Comparison of ENCODE assay signal across 8 cellular contexts in the genomic region with DNA sequence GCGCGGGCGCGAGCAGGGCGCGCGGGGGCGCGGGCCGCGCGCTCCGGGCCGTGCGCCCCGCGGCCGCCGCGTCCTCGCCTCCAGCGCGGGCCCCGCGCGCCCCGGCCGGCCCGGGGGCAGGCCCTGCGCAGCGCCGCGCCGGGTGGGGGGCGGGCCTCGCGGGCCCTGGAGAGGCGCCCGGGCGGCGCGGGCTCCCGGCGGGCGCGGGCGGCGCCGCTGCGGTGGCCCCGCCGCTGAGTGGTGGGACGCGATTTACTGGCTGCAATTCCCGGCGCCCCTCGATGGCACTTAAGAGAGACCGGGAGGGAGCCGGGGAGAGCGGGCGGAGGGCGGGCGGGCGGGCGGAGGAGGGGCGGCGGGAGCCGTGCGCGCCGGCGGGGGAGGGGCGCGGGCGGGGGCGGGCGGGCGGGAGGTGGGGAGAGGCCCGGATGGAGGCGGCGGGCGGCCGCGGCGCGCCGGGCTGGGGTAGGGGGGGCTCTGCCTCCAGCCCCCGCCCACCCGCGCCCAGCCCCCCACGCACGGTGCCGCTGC.
A peak's percentile ranks its signal among the peaks of the same experiment; 100 is the strongest.
DNase-seq lines count a peak whose midpoint lies in the region; ATAC-seq and TF ChIP-seq lines count a peak whose summit lies in the region.

No MANE protein-coding gene starts in this region.

- H3K27me3 ChIP-seq in ectodermal cell (ENCODE audit: control insufficient read depth, insufficient read depth, low read length, poor library complexity, severe bottlenecking) (no peaks in the 10 kb centered on the region), psoas muscle (ENCODE audit: insufficient read depth in 3 of 3, low read length in 2 of 3) (peaks cover 0 to 24% (median 17%) of the 10 kb centered on the region in 3 donors)

- H3K4me1 ChIP-seq in ectodermal cell (ENCODE audit: control insufficient read depth, insufficient read depth, low read length) = peaks cover 36% of the 10 kb centered on the region
- H3K4me1 ChIP-seq in psoas muscle = no peaks in the 10 kb centered on the region

- 0 to 1% methylated on average over 78 to 93 of the region's 93 CpGs for WGBS in ectodermal cell, 2 experiments
- WGBS in psoas muscle, 3 donors = 0 to 2% (median 0%) methylated on average over 8 to 79 of the region's 93 CpGs

- H3K9me3 Mint-ChIP-seq in osteocyte (ENCODE audit: unreplicated experiment) = no peaks in the 10 kb centered on the region

- ATAC-seq in psoas muscle (peak in 2 of 4 donors; percentile 32 to 46), GM19455 (IDR thresholded peaks at IDR 0.05; ENCODE audit: unreplicated experiment) (no peak)

- H3K36me3 Mint-ChIP-seq in osteocyte (ENCODE audit: unreplicated experiment) = no peaks in the 10 kb centered on the region

- intact Hi-C loops in psoas muscle (cut with DNase I) = no loop called here
- intact Hi-C loops in posterior vena cava (cut with DNase I) = no loop called here

- TF ChIP-seq CTCF in psoas muscle (IDR thresholded peaks at IDR 0.05) = no peak
- no peak for TF ChIP-seq CTCF in osteocyte (IDR thresholded peaks at IDR 0.05)

- H3K4me3 ChIP-seq in ectodermal cell (ENCODE audit: insufficient read depth, low read depth, low read length) = peak overlapping the region; percentile 16
- peak overlapping the region; percentile 59 for H3K4me3 ChIP-seq in psoas muscle

- H3K36me3 ChIP-seq in ectodermal cell (ENCODE audit: control insufficient read depth, insufficient read depth, low read length) (no peaks in the 10 kb centered on the region), psoas muscle (ENCODE audit: insufficient read depth in 1 of 2, low read depth in 1 of 2) (no peaks in the 10 kb centered on the region)

- DNase-seq in DMS53 (lab: John Stamatoyannopoulos, UW) (peak; percentile 83), DMS53 treated with DMSO at 0.1 percent for 48 hours (lab: John Stamatoyannopoulos, UW; ENCODE audit: unreplicated experiment) (no peak), NCI-H1105 treated with DMSO at 0.1 percent for 48 hours (lab: John Stamatoyannopoulos, UW) (peak; percentile 38), psoas muscle (no peak), osteocyte (ENCODE audit: extremely low spot score, unreplicated experiment) (no peak), posterior vena cava (ENCODE audit: low spot score) (no peak)

- peaks cover 2% of the 10 kb centered on the region for H3K27me3 Mint-ChIP-seq in osteocyte (ENCODE audit: unreplicated experiment)

- H3K4me3 Mint-ChIP-seq in osteocyte (ENCODE audit: unreplicated experiment) = no peak overlapping the region

- peaks cover 7% of the 10 kb centered on the region for H3K4me1 Mint-ChIP-seq in osteocyte (ENCODE audit: unreplicated experiment)

- H3K27ac ChIP-seq in ectodermal cell (ENCODE audit: insufficient read depth, low read depth, low read length, poor library complexity, severe bottlenecking) (no peak overlapping the region), psoas muscle (no peak overlapping the region)

- no peak overlapping the region for H3K27ac Mint-ChIP-seq in osteocyte (ENCODE audit: unreplicated experiment)

- H3K9me3 ChIP-seq in ectodermal cell (ENCODE audit: control insufficient read depth, low read length) (no peaks in the 10 kb centered on the region), psoas muscle (no peaks in the 10 kb centered on the region)

Comparison
In these comparisons a context has a peak if more than half of its experiments do, and no peak if none do; other contexts are left out.
1. DNase-seq: peak in DMS53 (single experiment) and NCI-H1105 treated with DMSO at 0.1 percent for 48 hours (single experiment); none in DMS53 treated with DMSO at 0.1 percent for 48 hours (single experiment), psoas muscle (0 of 2), osteocyte (single experiment) and posterior vena cava (single experiment).